Comparison of ENCODE assay signal across 24 cellular contexts in the genomic region with DNA sequence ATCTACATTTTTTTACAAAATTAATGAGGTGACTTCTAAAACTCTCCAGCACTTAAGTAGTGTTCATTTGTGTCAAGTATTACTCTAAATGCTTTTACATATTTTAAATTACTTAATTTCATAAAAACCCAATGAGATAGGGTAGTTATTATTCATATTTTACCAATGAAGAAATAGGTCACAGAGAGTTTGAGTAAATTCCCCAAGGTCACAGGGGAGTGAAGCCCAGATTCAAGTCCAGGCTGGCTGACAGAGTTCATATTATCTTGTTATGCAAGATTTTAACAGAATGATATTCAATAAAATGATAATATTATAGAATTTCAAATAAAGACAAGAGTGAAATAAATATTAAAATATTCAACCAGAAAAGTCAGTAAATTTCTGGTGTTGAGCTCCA.
"Had no signal": no experiment of that assay in that cellular context is flagged by ENCODE, and none has a peak within 500 bp of the region (broad histone marks: within the 10 kb centered on the region; RNA-seq: fewer than 3 reads in every experiment).

No MANE protein-coding gene starts in this region.

- H3K4me3 ChIP-seq: gastrocnemius medialis, hepatocyte, left lung, lower lobe of right lung, ovary, psoas muscle, skin epidermis, suprapubic skin, transverse colon, upper lobe of right lung, uterus had no signal

- ATAC-seq: effector memory CD8-positive, alpha-beta T cell; gastrocnemius medialis; left lung; lower lobe of right lung; natural killer cell; psoas muscle; stimulated activated naive CD8-positive, alpha-beta T cell treated with anti-CD3 and anti-CD28 coated beads, Interleukin-15, amount 100 ng/mL, for 72 hours; upper lobe of right lung had no signal

- DNase-seq: cortex of kidney; effector memory CD8-positive, alpha-beta T cell; foreskin fibroblast; gastrocnemius medialis; head of caudate nucleus; left cardiac atrium; left lung; lower lobe of right lung; natural killer cell; occipital lobe; ovary; posterior cingulate gyrus; psoas muscle; right cardiac atrium; stimulated activated CD4-positive, alpha-beta T cell treated with anti-CD3 and anti-CD28 coated beads, Interleukin-15, amount 100 ng/mL, for 24 hours; stimulated activated CD4-positive, alpha-beta T cell treated with anti-CD3 and anti-CD28 coated beads, Interleukin-2, amount 100 ng/mL, for 48 hours; stimulated activated naive CD4-positive, alpha-beta T cell; stimulated activated naive CD8-positive, alpha-beta T cell treated with anti-CD3 and anti-CD28 coated beads, Interleukin-15, amount 100 ng/mL, for 72 hours; transverse colon; upper lobe of right lung; uterus had no signal

- H3K9me3 ChIP-seq: gastrocnemius medialis, left lung, lower lobe of right lung, ovary, psoas muscle, suprapubic skin, upper lobe of right lung, uterus had no signal

- H3K27me3 ChIP-seq: gastrocnemius medialis, hepatocyte, left lung, ovary, suprapubic skin, transverse colon, upper lobe of right lung, uterus had no signal

- H3K4me1 ChIP-seq: gastrocnemius medialis, left lung, lower lobe of right lung, psoas muscle, suprapubic skin, transverse colon, upper lobe of right lung, uterus had no signal

- H3K27ac ChIP-seq: gastrocnemius medialis, hepatocyte, left lung, lower lobe of right lung, ovary, psoas muscle, skin epidermis, suprapubic skin, transverse colon, upper lobe of right lung, uterus had no signal

- H3K36me3 ChIP-seq: gastrocnemius medialis, left lung, lower lobe of right lung, ovary, suprapubic skin, transverse colon, upper lobe of right lung, uterus had no signal
